8 cellular contexts compared by ENCODE assay signal in the genomic region with DNA sequence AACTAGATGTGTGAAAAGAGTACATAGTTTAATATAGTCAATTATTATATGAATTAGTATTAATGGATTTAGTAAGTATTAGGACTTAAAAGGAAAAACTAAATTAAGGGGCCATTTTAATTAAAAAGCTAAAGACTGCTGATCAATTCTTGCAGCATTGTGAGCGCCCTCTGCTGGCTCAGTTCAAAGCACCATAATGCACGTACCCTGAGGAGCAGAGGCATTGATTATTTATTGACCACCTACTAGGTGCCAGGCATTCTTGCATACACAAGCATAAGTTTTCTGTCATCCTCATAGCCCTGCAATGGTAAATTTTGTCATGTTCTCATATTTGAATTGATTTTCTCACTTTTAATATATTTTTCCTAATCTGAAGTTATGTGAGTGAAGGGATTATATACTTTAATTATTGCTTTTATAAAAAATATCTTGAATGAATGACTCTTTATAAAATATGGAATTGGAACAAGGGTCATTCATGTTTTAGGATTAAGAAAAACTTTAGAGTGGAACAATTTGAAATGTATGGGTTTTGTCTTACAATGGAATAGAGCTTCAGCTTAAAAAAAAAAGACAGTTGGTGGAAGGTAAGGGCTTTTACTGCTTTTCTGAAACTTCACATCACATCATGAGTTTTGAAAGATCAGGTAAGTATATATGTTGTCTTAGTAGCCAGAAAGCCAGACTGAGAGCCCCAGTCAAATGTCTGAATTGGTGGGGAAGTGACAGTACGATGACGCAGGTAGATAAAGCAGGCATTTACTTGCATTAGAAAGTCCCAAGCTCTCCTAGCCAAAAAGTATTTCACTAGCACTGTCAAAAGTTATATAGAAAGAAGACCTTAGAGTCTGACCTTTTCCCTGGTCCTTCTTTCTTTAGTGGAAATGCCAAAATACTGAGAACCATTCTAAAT. TPM values are rescaled to one million over a fixed set of nuclear protein-coding genes. Genes with fewer than 3 reads are reported as not detected.
DNase-seq lines count a peak whose midpoint lies in the region; ATAC-seq, FAIRE-seq and TF ChIP-seq lines count a peak whose summit lies in the region.

No MANE protein-coding gene starts in this region.

- ATAC-seq in gastroesophageal sphincter (no peak), GM19328 (IDR thresholded peaks at IDR 0.05; ENCODE audit: unreplicated experiment) (no peak)

- no peaks in the 10 kb centered on the region for H3K4me1 ChIP-seq in gastroesophageal sphincter
- no peaks in the 10 kb centered on the region for H3K4me1 ChIP-seq in prostate gland (replicated peaks)
- H3K4me1 ChIP-seq in vagina = peaks cover 5% of the 10 kb centered on the region

- no peaks in the 10 kb centered on the region for H3K36me3 ChIP-seq in gastroesophageal sphincter
- no peaks in the 10 kb centered on the region for H3K36me3 ChIP-seq in prostate gland
- no peaks in the 10 kb centered on the region for H3K36me3 ChIP-seq in vagina

- intact Hi-C loops in prostate gland (cut with DNase I) = no loop called here
- intact Hi-C loops in vagina (cut with DNase I) = no loop called here

- TF ChIP-seq POLR2A in gastroesophageal sphincter (IDR thresholded peaks at IDR 0.05) (no peak), prostate gland (IDR thresholded peaks at IDR 0.05) (no peak), vagina (IDR thresholded peaks at IDR 0.05) (no peak)

- peak; percentile 83 for FAIRE-seq in D721Med (lab: Jason Lieb, UNC)

- 11 to 55% methylated on average over 2 to 4 of the region's 4 CpGs for WGBS in gastroesophageal sphincter (ENCODE audit: low coverage in 1 of 2), 2 donors
- WGBS in prostate gland = 54% methylated on average over 4 of the region's 4 CpGs

- no peaks in the 10 kb centered on the region for H3K9me3 ChIP-seq in gastroesophageal sphincter
- H3K9me3 ChIP-seq in prostate gland = no peaks in the 10 kb centered on the region
- H3K9me3 ChIP-seq in vagina = no peaks in the 10 kb centered on the region

- no peak for TF ChIP-seq EP300 in gastroesophageal sphincter (IDR thresholded peaks at IDR 0.05)

- H3K27me3 ChIP-seq in gastroesophageal sphincter (no peaks in the 10 kb centered on the region), prostate gland (replicated peaks; ENCODE audit: insufficient read depth) (no peaks in the 10 kb centered on the region), vagina (no peaks in the 10 kb centered on the region)

- H3K4me3 ChIP-seq in HFF-Myc (replicated peaks; ENCODE audit: low read depth, low read length) = no peak overlapping the region
- H3K4me3 ChIP-seq in gastroesophageal sphincter = no peak overlapping the region
- no peak overlapping the region for H3K4me3 ChIP-seq in prostate gland
- no peak overlapping the region for H3K4me3 ChIP-seq in vagina

- peak; percentile 84 for TF ChIP-seq CTCF in D721Med (IDR thresholded peaks at IDR 0.05; ENCODE audit: insufficient read depth, missing control alignments)
- peak; percentile 69 for TF ChIP-seq CTCF in HFF-Myc (IDR thresholded peaks at IDR 0.05; ENCODE audit: low read depth, low read length, missing control alignments)
- TF ChIP-seq CTCF in gastroesophageal sphincter (IDR thresholded peaks at IDR 0.05) = peak; percentile 37 to 77 (median 60)
- TF ChIP-seq CTCF in prostate gland (IDR thresholded peaks at IDR 0.05) = peak; percentile 36 to 63 (median 56)
- TF ChIP-seq CTCF in vagina (IDR thresholded peaks at IDR 0.05) = peak; percentile 30 to 59 (median 48)

- DNase-seq in D721Med (ENCODE audit: insufficient read length, low spot score) (no peak), HFF-Myc (ENCODE audit: extremely low read depth, low read depth) (no peak), RKO (ENCODE audit: low spot score) (peak; percentile 54), prostate gland (ENCODE audit: low spot score) (peak; percentile 49), vagina (ENCODE audit: extremely low spot score in 2 of 2) (no peak)
- DNase-seq in activated effector memory CD4-positive, alpha-beta T cell treated with Interleukin-2 at 50 U/mL for 16 hours = peak; percentile 53

- H3K27ac ChIP-seq in gastroesophageal sphincter (no peak overlapping the region), prostate gland (no peak overlapping the region), vagina (no peak overlapping the region)

RNA-seq across cellular contexts. Expression of gene ITGA4, which starts 9.7 kb away (rescaled TPM):
- 1 to 10 TPM; 3.2 to 7.0 (median 4.6) TPM for total RNA-seq in gastroesophageal sphincter
- total RNA-seq in prostate gland = 1 to 10 TPM; 2.9 to 6.4 TPM
- total RNA-seq in vagina = 4.9 TPM

Comparison
In these comparisons a context has a peak if more than half of its experiments do, and no peak if none do; other contexts are left out.
1. DNase-seq: peak in RKO (single experiment), activated effector memory CD4-positive, alpha-beta T cell treated with Interleukin-2 at 50 U/mL for 16 hours (single experiment) and prostate gland (single experiment); none in D721Med (single experiment), HFF-Myc (single experiment) and vagina (0 of 2).
2. Peak in every context shown above with its lines, with median percentiles within 50 percentile points of each other: CTCF ChIP-seq.